In the genomic region with DNA sequence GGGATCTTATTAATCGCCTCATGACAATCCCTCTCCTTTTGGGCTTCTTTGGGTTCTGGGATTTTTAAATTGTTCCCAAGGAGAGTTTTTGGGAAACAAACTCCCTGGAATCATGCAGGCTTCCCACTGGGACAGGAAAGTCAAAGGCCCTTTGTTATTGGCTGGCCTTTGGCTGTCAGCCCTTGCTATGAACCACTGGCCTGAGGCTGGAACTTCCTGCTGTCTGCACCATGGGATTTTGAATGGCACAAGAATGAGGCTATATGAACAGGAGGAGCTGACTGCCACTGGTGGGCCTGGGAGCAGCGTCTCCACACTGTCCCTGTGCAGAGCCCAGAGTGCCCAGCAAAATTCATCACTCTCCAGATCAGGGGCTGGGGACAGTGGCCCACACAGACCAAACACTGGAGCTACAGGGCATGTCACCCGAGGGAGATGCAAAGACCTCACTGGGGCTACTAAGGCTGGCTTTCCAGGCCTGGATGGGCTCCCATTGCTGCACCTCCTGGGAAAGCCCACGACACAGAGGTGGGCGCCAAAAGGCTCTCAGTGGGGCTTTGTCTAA, we compare ENCODE assay signal across 23 cellular contexts. TPM values are rescaled to one million over a fixed set of nuclear protein-coding genes. Genes with fewer than 3 reads are reported as not detected.
DNase-seq lines count a peak whose midpoint lies in the region; ATAC-seq and TF ChIP-seq lines count a peak whose summit lies in the region.
"Had no signal": no experiment of that assay in that cellular context is flagged by ENCODE, and none has a peak within 500 bp of the region (broad histone marks: within the 10 kb centered on the region; RNA-seq: fewer than 3 reads in every experiment).

No MANE protein-coding gene starts in this region.

- TF ChIP-seq POLR2A in IMR-90 (IDR thresholded peaks at IDR 0.05; ENCODE audit: low read depth, low read length): no peak
- TF ChIP-seq POLR2A in esophagus squamous epithelium (IDR thresholded peaks at IDR 0.05): no peak

- H3K23ac ChIP-seq in IMR-90 (ENCODE audit: low read depth, low read length) (no peak overlapping the region), mesendoderm (ENCODE audit: low read length) (no peak overlapping the region)

- TF ChIP-seq CTCF in AG10803 (conservative IDR thresholded peaks at IDR 0.05; ENCODE audit: low read length) (no peak), IMR-90 (conservative IDR thresholded peaks at IDR 0.05; ENCODE audit: low read depth, low read length) (no peak), endodermal cell (conservative IDR thresholded peaks at IDR 0.05) (no peak), esophagus squamous epithelium (IDR thresholded peaks at IDR 0.05) (no peak)

- H3K4me1 ChIP-seq in IMR-90 (ENCODE audit: control insufficient read depth, insufficient read depth, low read length) (peaks cover 14% of the 10 kb centered on the region), endodermal cell (ENCODE audit: control insufficient read depth, insufficient read depth, low read length) (peaks cover 7% of the 10 kb centered on the region), mesendoderm (ENCODE audit: control insufficient read depth, low read depth, low read length) (peaks cover 4% of the 10 kb centered on the region), esophagus squamous epithelium (no peaks in the 10 kb centered on the region)
- H3K4me1 ChIP-seq: ascending aorta, colonic mucosa, uterus had no signal

- H3K14ac ChIP-seq in IMR-90 (replicated peaks; ENCODE audit: low read depth, low read length): no peak overlapping the region

- H2BK5ac ChIP-seq in IMR-90 (ENCODE audit: low read depth, low read length, poor library complexity, severe bottlenecking) (no peak overlapping the region), mesendoderm (ENCODE audit: low read length) (no peak overlapping the region)

- H3K4ac ChIP-seq in IMR-90 (ENCODE audit: low read depth, low read length) (peak overlapping the region; percentile 37; the same call in 1 of the 2 replicates), mesendoderm (ENCODE audit: low read depth, low read length) (no peak overlapping the region)

- H3K79me2 ChIP-seq in mesendoderm (ENCODE audit: control insufficient read depth, insufficient read depth, low read length): no peaks in the 10 kb centered on the region

- POLR2A ChIA-PET in IMR-90 (lab: Charles Lee; ENCODE audit: unreplicated experiment): no interaction called here

- no peak overlapping the region for H2BK20ac ChIP-seq in IMR-90 (ENCODE audit: low read depth, low read length)

- H3K9me3 Mint-ChIP-seq in endodermal cell: no peaks in the 10 kb centered on the region
- H3K9me3 Mint-ChIP-seq: CD4-positive, alpha-beta memory T cell; memory B cell; nephron progenitor cell; stimulated activated naive CD8-positive, alpha-beta T cell treated with anti-CD3 and anti-CD28 coated beads, Interleukin-15, amount 100 ng/mL, for 72 hours had no signal

- CTCF ChIA-PET in IMR-90 (lab: Yijun Ruan, JAX): no interaction called here

- DNase-seq in AG10803 (ENCODE audit: low read depth): peak; percentile 23
- no peak for DNase-seq in IMR-90
- DNase-seq in endodermal cell: peak; percentile 65
- DNase-seq in mesendoderm: peak; percentile 47
- DNase-seq in DMS153 (lab: John Stamatoyannopoulos, UW): no peak
- DNase-seq in esophagus squamous epithelium (lab: John Stamatoyannopoulos, UW): no peak
- DNase-seq: activated CD4-positive, alpha-beta T cell treated with anti-CD3 and anti-CD28 coated beads for 4 hours; activated naive CD4-positive, alpha-beta T cell; CD4-positive, alpha-beta memory T cell; colonic mucosa; DND-41; NCI-H2029; NCI-H524 treated with DMSO at 0.1 percent for 48 hours; nephron progenitor cell; right cardiac atrium; stimulated activated naive CD8-positive, alpha-beta T cell treated with anti-CD3 and anti-CD28 coated beads, Interleukin-15, amount 100 ng/mL, for 72 hours; uterus had no signal

- H3K27ac ChIP-seq in IMR-90 (ENCODE audit: insufficient read depth, low read length) (no peak overlapping the region), endodermal cell (ENCODE audit: low read depth, low read length) (peak overlapping the region; percentile 77), mesendoderm (ENCODE audit: low read depth, low read length) (no peak overlapping the region), esophagus squamous epithelium (no peak overlapping the region)
- H3K27ac ChIP-seq: ascending aorta, colonic mucosa, SK-N-MC, uterus had no signal

- no peaks in the 10 kb centered on the region for H3K36me3 ChIP-seq in IMR-90 (ENCODE audit: control insufficient read depth, insufficient read depth, low read length)
- H3K36me3 ChIP-seq in endodermal cell (ENCODE audit: control insufficient read depth, insufficient read depth, low read length): no peaks in the 10 kb centered on the region
- H3K36me3 ChIP-seq in mesendoderm (ENCODE audit: control insufficient read depth, insufficient read depth, low read length): peaks cover 2% of the 10 kb centered on the region
- H3K36me3 ChIP-seq in esophagus squamous epithelium: peaks cover 0 to 73% (median 3%) of the 10 kb centered on the region in 3 donors
- H3K36me3 ChIP-seq: colonic mucosa, uterus had no signal

- no peak overlapping the region for H3K4me2 ChIP-seq in IMR-90 (ENCODE audit: low read depth, low read length)
- no peak overlapping the region for H3K4me2 ChIP-seq in mesendoderm (ENCODE audit: low read length)

- H3K9ac ChIP-seq in IMR-90 (ENCODE audit: low read depth, low read length) (no peak overlapping the region), endodermal cell (ENCODE audit: extremely low read depth, low read length, poor library complexity, severe bottlenecking) (no peak overlapping the region), mesendoderm (ENCODE audit: low read length) (no peak overlapping the region)

- H2BK15ac ChIP-seq in IMR-90 (ENCODE audit: low read depth, low read length) (no peak overlapping the region), mesendoderm (replicated peaks; ENCODE audit: low read depth) (no peak overlapping the region)

- no peak overlapping the region for H4K5ac ChIP-seq in IMR-90 (ENCODE audit: low read depth, low read length)
- H4K5ac ChIP-seq in mesendoderm (ENCODE audit: low read length): no peak overlapping the region

- H4K8ac ChIP-seq in IMR-90 (ENCODE audit: low read depth in 2 of 2, low read length in 2 of 2): no peak overlapping the region
- H4K8ac ChIP-seq in mesendoderm (ENCODE audit: low read depth, low read length): no peak overlapping the region

- TF ChIP-seq RAD21 in IMR-90 (IDR thresholded peaks at IDR 0.05; ENCODE audit: low read length): no peak

- no CpG with 5 or more reads among the region's 5 CpGs for WGBS in IMR-90 (ENCODE audit: extremely low coverage in 2 of 2, insufficient read length in 1 of 2), 2 experiments
- 85% methylated on average over 4 to 5 of the region's 5 CpGs for WGBS in endodermal cell (ENCODE audit: insufficient coverage in 1 of 2, insufficient read length in 1 of 2), 2 experiments
- WGBS in mesendoderm (ENCODE audit: extremely low coverage, insufficient coverage, low lambda C conversion rate): no CpG with 5 or more reads among the region's 5 CpGs
- WGBS in esophagus squamous epithelium, 2 donors: 80 to 90% methylated on average over 2 to 3 of the region's 5 CpGs

- H3K4me3 Mint-ChIP-seq in endodermal cell: no peak overlapping the region
- H3K4me3 Mint-ChIP-seq: CD4-positive, alpha-beta memory T cell; memory B cell; nephron progenitor cell; stimulated activated naive CD8-positive, alpha-beta T cell treated with anti-CD3 and anti-CD28 coated beads, Interleukin-15, amount 100 ng/mL, for 72 hours had no signal

- peaks cover 18% of the 10 kb centered on the region for H3K4me1 Mint-ChIP-seq in endodermal cell
- H3K4me1 Mint-ChIP-seq: CD4-positive, alpha-beta memory T cell; memory B cell; stimulated activated naive CD8-positive, alpha-beta T cell treated with anti-CD3 and anti-CD28 coated beads, Interleukin-15, amount 100 ng/mL, for 72 hours had no signal

- intact Hi-C loops in IMR-90 (cut with micrococcal nuclease) (no loop called here), esophagus squamous epithelium (cut with DNase I) (no loop called here)

- H3K9me1 ChIP-seq in IMR-90 (ENCODE audit: insufficient read depth, low read length): peaks cover 25% of the 10 kb centered on the region

- H3K56ac ChIP-seq in IMR-90 (ENCODE audit: extremely low read depth, insufficient read depth, low read length) (no peak overlapping the region), mesendoderm (ENCODE audit: low read length) (no peak overlapping the region)

- dilution Hi-C loops in IMR-90 (cut with HindIII; ENCODE audit: low sequenced_read_pairs, unreplicated experiment): no loop called here

- no peak overlapping the region for H3K4me3 ChIP-seq in AG10803 (ENCODE audit: low read length)
- no peak overlapping the region for H3K4me3 ChIP-seq in IMR-90 (ENCODE audit: insufficient read depth, low read depth, low read length)
- no peak overlapping the region for H3K4me3 ChIP-seq in endodermal cell (ENCODE audit: low read length)
- H3K4me3 ChIP-seq in mesendoderm (ENCODE audit: low read length): no peak overlapping the region
- no peak overlapping the region for H3K4me3 ChIP-seq in esophagus squamous epithelium
- H3K4me3 ChIP-seq: ascending aorta, colonic mucosa, SK-N-MC, uterus had no signal

- H3K18ac ChIP-seq in IMR-90 (ENCODE audit: low read depth, low read length) (no peak overlapping the region), mesendoderm (ENCODE audit: low read length) (no peak overlapping the region)

- H3K27me3 Mint-ChIP-seq in endodermal cell (ENCODE audit: insufficient read depth): no peaks in the 10 kb centered on the region
- H3K27me3 Mint-ChIP-seq: memory B cell; stimulated activated naive CD8-positive, alpha-beta T cell treated with anti-CD3 and anti-CD28 coated beads, Interleukin-15, amount 100 ng/mL, for 72 hours had no signal

- H2AFZ ChIP-seq in IMR-90 (replicated peaks; ENCODE audit: low read length, poor library complexity): peak overlapping the region; percentile 27

- BruUV-seq in IMR-90 (replicated peaks; lab: Mats Ljungman, UMichigan): no TSS peak

- H3K27me3 ChIP-seq in IMR-90 (ENCODE audit: control insufficient read depth, insufficient read depth, low read length) (no peaks in the 10 kb centered on the region), endodermal cell (ENCODE audit: control insufficient read depth, insufficient read depth, low read length, poor library complexity, severe bottlenecking) (no peaks in the 10 kb centered on the region), mesendoderm (ENCODE audit: insufficient read depth, low read length, poor library complexity) (no peaks in the 10 kb centered on the region), esophagus squamous epithelium (no peaks in the 10 kb centered on the region)
- H3K27me3 ChIP-seq: ascending aorta, colonic mucosa, uterus had no signal

- H2AK5ac ChIP-seq in IMR-90 (ENCODE audit: low read depth, low read length) (peak overlapping the region; percentile 57), mesendoderm (ENCODE audit: low read length) (no peak overlapping the region)

- H3K79me1 ChIP-seq in IMR-90 (ENCODE audit: low read depth in 1 of 2, low read length in 2 of 2) (peaks cover 0 to 7% of the 10 kb centered on the region in 2 experiments; a peak in 1 of 4 replicates), mesendoderm (ENCODE audit: low read length) (no peaks in the 10 kb centered on the region)

- no peak overlapping the region; the same call in 1 of the 2 replicates for H2BK120ac ChIP-seq in IMR-90 (ENCODE audit: low read depth, low read length)
- no peak overlapping the region for H2BK120ac ChIP-seq in mesendoderm (ENCODE audit: low read depth, low read length)

- peak overlapping the region; percentile 26 for H3K27ac Mint-ChIP-seq in endodermal cell
- H3K27ac Mint-ChIP-seq: CD4-positive, alpha-beta memory T cell; memory B cell; nephron progenitor cell; stimulated activated naive CD8-positive, alpha-beta T cell treated with anti-CD3 and anti-CD28 coated beads, Interleukin-15, amount 100 ng/mL, for 72 hours had no signal

- H3K36me3 Mint-ChIP-seq in endodermal cell (ENCODE audit: low read depth): no peaks in the 10 kb centered on the region
- H3K36me3 Mint-ChIP-seq: CD4-positive, alpha-beta memory T cell had no signal

- H3K9me3 ChIP-seq in IMR-90 (ENCODE audit: control insufficient read depth, insufficient read depth, low read length): no peaks in the 10 kb centered on the region
- H3K9me3 ChIP-seq in endodermal cell (ENCODE audit: control insufficient read depth, low read length): no peaks in the 10 kb centered on the region
- H3K9me3 ChIP-seq in esophagus squamous epithelium: no peaks in the 10 kb centered on the region
- H3K9me3 ChIP-seq: ascending aorta, colonic mucosa, uterus had no signal

- in situ Hi-C loops in IMR-90 (cut with MboI; ENCODE audit: low sequenced_read_pairs): loop anchor here (25.0 kb wide), 1 partner anchor 97 kb away; a partner anchor contains a TSS

- ATAC-seq in IMR-90 (ENCODE audit: low read depth) (no peak), HG02981 (IDR thresholded peaks at IDR 0.05; ENCODE audit: unreplicated experiment) (no peak), GM19397 (IDR thresholded peaks at IDR 0.05; ENCODE audit: unreplicated experiment) (no peak)
- ATAC-seq: stimulated activated naive CD8-positive, alpha-beta T cell treated with anti-CD3 and anti-CD28 coated beads, Interleukin-15, amount 100 ng/mL, for 72 hours had no signal

- H4K91ac ChIP-seq in IMR-90 (ENCODE audit: insufficient read depth, low read depth, low read length): 0 out of 2 replicates have a peak overlapping the region, but pooled peaks have one; percentile 19

- no peaks in the 10 kb centered on the region for H4K20me1 ChIP-seq in IMR-90 (ENCODE audit: insufficient read depth, low read length)

- no peak overlapping the region for H2AK9ac ChIP-seq in IMR-90 (replicated peaks; ENCODE audit: low read depth, low read length, poor library complexity)

RNA-seq across cellular contexts. Expression of a gene that starts 35.7 kb away (rescaled TPM):
- total RNA-seq in IMR-90 (2012; rRNA removed): 18.9 and 19.4 TPM in 2 replicates
- polyA plus RNA-seq in IMR-90 (2012; rRNA removed): 43.9 and 46.6 TPM in 2 replicates
- 19.1 and 50.3 TPM in 2 replicates for polyA plus RNA-seq in IMR-90 (2012; cell fraction: cytosol; rRNA removed)
- polyA plus RNA-seq in IMR-90 (2012; cell fraction: nucleus; rRNA removed; ENCODE audit: low replicate concordance): 35.5 and 93.9 TPM in 2 replicates
- 1 to 10 TPM; 4.4 to 7.9 TPM for total RNA-seq in endodermal cell
- 3.2 TPM for polyA plus RNA-seq in endodermal cell (2013, experiment 1 of 2)
- 4.2 TPM for polyA plus RNA-seq in endodermal cell (2013, experiment 2 of 2)
- polyA plus RNA-seq in mesendoderm (2013, experiment 1 of 2): 13.7 TPM
- polyA plus RNA-seq in mesendoderm (2013, experiment 2 of 2): 12.8 TPM
- 10 to 100 TPM; 18.1 to 28.8 (median 25.7) TPM for total RNA-seq in esophagus squamous epithelium
- total RNA-seq: OCI-LY7 had no signal
- polyA plus RNA-seq: CD4-positive, alpha-beta memory T cell had no signal

Comparison
In these comparisons a context has a peak if more than half of its experiments do, and no peak if none do; other contexts are left out.
1. DNase-seq: peak in AG10803 (single experiment), endodermal cell (single experiment) and mesendoderm (single experiment); none in IMR-90 (single experiment), DMS153 (single experiment) and esophagus squamous epithelium (single experiment).